Comparison of ENCODE assay signal across 1 cellular context in the genomic region with DNA sequence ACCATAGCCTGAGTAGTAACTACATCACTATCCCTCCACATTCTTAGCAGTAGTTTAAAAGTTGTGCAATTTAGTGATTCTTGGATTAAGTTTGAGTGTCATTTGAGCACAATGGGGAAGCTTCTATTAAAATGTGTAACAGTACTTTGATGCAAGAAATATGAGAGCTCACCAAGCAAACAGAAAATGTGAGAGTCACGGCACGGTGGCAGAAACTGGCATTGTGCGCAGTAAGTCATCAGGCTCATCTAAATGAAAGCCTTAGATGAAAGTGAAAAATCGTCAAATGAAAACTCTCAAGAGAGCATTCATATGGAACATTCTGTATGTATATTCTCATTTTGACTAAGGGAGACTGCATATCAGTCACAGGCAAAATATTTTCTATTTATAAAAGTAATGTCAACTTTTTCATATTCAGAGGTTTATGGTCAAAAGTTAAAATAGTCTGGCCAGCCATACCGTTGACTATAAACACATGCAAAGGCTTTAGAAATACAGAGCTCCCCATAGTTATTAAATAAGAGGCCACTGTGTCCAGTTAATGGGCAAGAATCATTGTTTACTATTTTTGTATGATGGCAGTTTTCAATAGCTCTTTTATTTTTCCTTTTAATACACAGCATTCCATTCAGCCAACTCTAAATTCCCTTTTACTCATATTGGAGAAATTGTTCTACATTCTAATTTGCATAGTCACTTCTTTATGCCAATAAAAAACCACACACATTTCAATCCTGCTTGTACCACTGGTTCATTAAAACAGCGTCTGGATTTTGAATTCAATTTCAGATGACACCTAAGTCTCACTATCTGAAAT.
TF ChIP-seq lines count a peak whose summit lies in the region.

No MANE protein-coding gene starts in this region.

TF ChIP-seq in GM12878, 131 proteins besides CTCF, POLR2A, EP300 and RAD21 (continued from another document):
- TF ChIP-seq, protein P1, sequence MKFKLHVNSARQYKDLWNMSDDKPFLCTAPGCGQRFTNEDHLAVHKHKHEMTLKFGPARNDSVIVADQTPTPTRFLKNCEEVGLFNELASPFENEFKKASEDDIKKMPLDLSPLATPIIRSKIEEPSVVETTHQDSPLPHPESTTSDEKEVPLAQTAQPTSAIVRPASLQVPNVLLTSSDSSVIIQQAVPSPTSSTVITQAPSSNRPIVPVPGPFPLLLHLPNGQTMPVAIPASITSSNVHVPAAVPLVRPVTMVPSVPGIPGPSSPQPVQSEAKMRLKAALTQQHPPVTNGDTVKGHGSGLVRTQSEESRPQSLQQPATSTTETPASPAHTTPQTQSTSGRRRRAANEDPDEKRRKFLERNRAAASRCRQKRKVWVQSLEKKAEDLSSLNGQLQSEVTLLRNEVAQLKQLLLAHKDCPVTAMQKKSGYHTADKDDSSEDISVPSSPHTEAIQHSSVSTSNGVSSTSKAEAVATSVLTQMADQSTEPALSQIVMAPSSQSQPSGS (IDR thresholded peaks at IDR 0.05; ENCODE audit: low read length) = peak; percentile 71
- TF ChIP-seq POU2F2 (IDR thresholded peaks at IDR 0.05; ENCODE audit: borderline replicate concordance, low read depth, low read length) (no peak), STAT3 (IDR thresholded peaks at IDR 0.05; ENCODE audit: low read depth, low read length) (no peak), JUNB (IDR thresholded peaks at IDR 0.05) (peak; percentile 94), POLR2AphosphoS2 (IDR thresholded peaks at IDR 0.05; ENCODE audit: low read depth, low read length) (no peak), ZNF622 (IDR thresholded peaks at IDR 0.05) (no peak), SUZ12 (IDR thresholded peaks at IDR 0.05; ENCODE audit: unreplicated experiment) (no peak), TCF7 (IDR thresholded peaks at IDR 0.05; ENCODE audit: borderline replicate concordance) (peak; percentile 38; the same call in 1 of the 2 replicates), MEF2A (IDR thresholded peaks at IDR 0.05; ENCODE audit: insufficient read depth, low read depth, low read length) (peak; percentile 91), RB1 (IDR thresholded peaks at IDR 0.05; ENCODE audit: borderline replicate concordance) (no peak), KLF5 (IDR thresholded peaks at IDR 0.05; ENCODE audit: partially characterized antibody) (no peak), MEF2B (IDR thresholded peaks at IDR 0.05; ENCODE audit: partially characterized antibody, poor library complexity, severe bottlenecking) (peak; percentile 64), ZSCAN29 (IDR thresholded peaks at IDR 0.05) (no peak), SUPT20H (IDR thresholded peaks at IDR 0.05; ENCODE audit: borderline replicate concordance, control insufficient read depth, low read depth, low read length) (no peak), IRF4 (IDR thresholded peaks at IDR 0.05; ENCODE audit: low read depth, low read length) (peak; percentile 36; the same call in 1 of the 2 replicates), SREBF2 (IDR thresholded peaks at IDR 0.05; ENCODE audit: low read length) (no peak), TAF1 (IDR thresholded peaks at IDR 0.05; ENCODE audit: borderline replicate concordance, low read depth, low read length) (no peak), RUNX3 (IDR thresholded peaks at IDR 0.05; ENCODE audit: low read length) (peak; percentile 32; the same call in 1 of the 2 replicates), ESRRA (IDR thresholded peaks at IDR 0.05; ENCODE audit: low read length) (no peak), SMAD5 (IDR thresholded peaks at IDR 0.05; ENCODE audit: low read depth) (no peak), NFIC (IDR thresholded peaks at IDR 0.05; ENCODE audit: low read depth, low read length) (peak; percentile 77), SREBF1 (IDR thresholded peaks at IDR 0.05; ENCODE audit: low read length) (0 out of 2 replicates have a peak, but pooled peaks have one; percentile 13), PAX5 (IDR thresholded peaks at IDR 0.05; ENCODE audit: borderline replicate concordance, low read depth, low read length) (peak; percentile 43; the same call in 1 of the 2 replicates), HCFC1 (IDR thresholded peaks at IDR 0.05; ENCODE audit: low read length) (no peak), RAD51 (IDR thresholded peaks at IDR 0.05) (no peak), ZBED1 (IDR thresholded peaks at IDR 0.05; ENCODE audit: borderline replicate concordance) (peak; percentile 47; the same call in 1 of the 2 replicates)
- TF ChIP-seq, protein P2, sequence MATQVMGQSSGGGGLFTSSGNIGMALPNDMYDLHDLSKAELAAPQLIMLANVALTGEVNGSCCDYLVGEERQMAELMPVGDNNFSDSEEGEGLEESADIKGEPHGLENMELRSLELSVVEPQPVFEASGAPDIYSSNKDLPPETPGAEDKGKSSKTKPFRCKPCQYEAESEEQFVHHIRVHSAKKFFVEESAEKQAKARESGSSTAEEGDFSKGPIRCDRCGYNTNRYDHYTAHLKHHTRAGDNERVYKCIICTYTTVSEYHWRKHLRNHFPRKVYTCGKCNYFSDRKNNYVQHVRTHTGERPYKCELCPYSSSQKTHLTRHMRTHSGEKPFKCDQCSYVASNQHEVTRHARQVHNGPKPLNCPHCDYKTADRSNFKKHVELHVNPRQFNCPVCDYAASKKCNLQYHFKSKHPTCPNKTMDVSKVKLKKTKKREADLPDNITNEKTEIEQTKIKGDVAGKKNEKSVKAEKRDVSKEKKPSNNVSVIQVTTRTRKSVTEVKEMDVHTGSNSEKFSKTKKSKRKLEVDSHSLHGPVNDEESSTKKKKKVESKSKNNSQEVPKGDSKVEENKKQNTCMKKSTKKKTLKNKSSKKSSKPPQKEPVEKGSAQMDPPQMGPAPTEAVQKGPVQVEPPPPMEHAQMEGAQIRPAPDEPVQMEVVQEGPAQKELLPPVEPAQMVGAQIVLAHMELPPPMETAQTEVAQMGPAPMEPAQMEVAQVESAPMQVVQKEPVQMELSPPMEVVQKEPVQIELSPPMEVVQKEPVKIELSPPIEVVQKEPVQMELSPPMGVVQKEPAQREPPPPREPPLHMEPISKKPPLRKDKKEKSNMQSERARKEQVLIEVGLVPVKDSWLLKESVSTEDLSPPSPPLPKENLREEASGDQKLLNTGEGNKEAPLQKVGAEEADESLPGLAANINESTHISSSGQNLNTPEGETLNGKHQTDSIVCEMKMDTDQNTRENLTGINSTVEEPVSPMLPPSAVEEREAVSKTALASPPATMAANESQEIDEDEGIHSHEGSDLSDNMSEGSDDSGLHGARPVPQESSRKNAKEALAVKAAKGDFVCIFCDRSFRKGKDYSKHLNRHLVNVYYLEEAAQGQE (IDR thresholded peaks at IDR 0.05; ENCODE audit: low read depth, low read length) = no peak
- TF ChIP-seq, protein P3, sequence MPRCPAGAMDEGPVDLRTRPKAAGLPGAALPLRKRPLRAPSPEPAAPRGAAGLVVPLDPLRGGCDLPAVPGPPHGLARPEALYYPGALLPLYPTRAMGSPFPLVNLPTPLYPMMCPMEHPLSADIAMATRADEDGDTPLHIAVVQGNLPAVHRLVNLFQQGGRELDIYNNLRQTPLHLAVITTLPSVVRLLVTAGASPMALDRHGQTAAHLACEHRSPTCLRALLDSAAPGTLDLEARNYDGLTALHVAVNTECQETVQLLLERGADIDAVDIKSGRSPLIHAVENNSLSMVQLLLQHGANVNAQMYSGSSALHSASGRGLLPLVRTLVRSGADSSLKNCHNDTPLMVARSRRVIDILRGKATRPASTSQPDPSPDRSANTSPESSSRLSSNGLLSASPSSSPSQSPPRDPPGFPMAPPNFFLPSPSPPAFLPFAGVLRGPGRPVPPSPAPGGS (IDR thresholded peaks at IDR 0.05; ENCODE audit: borderline replicate concordance, insufficient read depth, low read depth, low read length, poor library complexity, severe bottlenecking) = no peak
- TF ChIP-seq, protein P4, sequence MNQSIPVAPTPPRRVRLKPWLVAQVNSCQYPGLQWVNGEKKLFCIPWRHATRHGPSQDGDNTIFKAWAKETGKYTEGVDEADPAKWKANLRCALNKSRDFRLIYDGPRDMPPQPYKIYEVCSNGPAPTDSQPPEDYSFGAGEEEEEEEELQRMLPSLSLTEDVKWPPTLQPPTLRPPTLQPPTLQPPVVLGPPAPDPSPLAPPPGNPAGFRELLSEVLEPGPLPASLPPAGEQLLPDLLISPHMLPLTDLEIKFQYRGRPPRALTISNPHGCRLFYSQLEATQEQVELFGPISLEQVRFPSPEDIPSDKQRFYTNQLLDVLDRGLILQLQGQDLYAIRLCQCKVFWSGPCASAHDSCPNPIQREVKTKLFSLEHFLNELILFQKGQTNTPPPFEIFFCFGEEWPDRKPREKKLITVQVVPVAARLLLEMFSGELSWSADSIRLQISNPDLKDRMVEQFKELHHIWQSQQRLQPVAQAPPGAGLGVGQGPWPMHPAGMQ (IDR thresholded peaks at IDR 0.05; ENCODE audit: borderline replicate concordance) = no peak
